In genomic region chr12:44193281-44193680, GRCh38 we compare ENCODE assay signal across 13 cellular contexts.
DNase-seq lines count a peak whose midpoint lies in the region; ATAC-seq, FAIRE-seq and TF ChIP-seq lines count a peak whose summit lies in the region.
"Had no signal": no experiment of that assay in that cellular context is flagged by ENCODE, and none has a peak within 500 bp of the region (broad histone marks: within the 10 kb centered on the region; RNA-seq: fewer than 3 reads in every experiment).

No MANE protein-coding gene starts in this region.

- 95 to 99% (median 97%) methylated on average over 1 of the region's 1 CpG for WGBS in heart left ventricle, 4 donors
- WGBS in esophagus muscularis mucosa = 97% methylated on average over 1 of the region's 1 CpG

- no peak overlapping the region for H3K4me3 ChIP-seq in HAP-1
- no peak overlapping the region for H3K4me3 ChIP-seq in heart left ventricle
- no peak overlapping the region for H3K4me3 ChIP-seq in esophagus muscularis mucosa
- H3K4me3 ChIP-seq: BLaER1, PC-9 had no signal

- peak; percentile 86 for FAIRE-seq in GM12892 (lab: Jason Lieb, UNC)

- in situ Hi-C loops in HAP-1 (cut with MboI; ENCODE audit: low sequenced_read_pairs) = no loop called here

- peak; percentile 92 for ATAC-seq in GM19397 (IDR thresholded peaks at IDR 0.05; ENCODE audit: unreplicated experiment)
- ATAC-seq in HG02885 (IDR thresholded peaks at IDR 0.05; ENCODE audit: poor library complexity, unreplicated experiment) = peak; percentile 99
- no peak for ATAC-seq in heart left ventricle

- H3K9me3 ChIP-seq in HAP-1 (no peaks in the 10 kb centered on the region), heart left ventricle (no peaks in the 10 kb centered on the region), esophagus muscularis mucosa (no peaks in the 10 kb centered on the region)
- H3K9me3 ChIP-seq: BLaER1 had no signal

- no peak for TF ChIP-seq CTCF in heart left ventricle (IDR thresholded peaks at IDR 0.05)
- TF ChIP-seq CTCF in esophagus muscularis mucosa (IDR thresholded peaks at IDR 0.05) = no peak

- intact Hi-C loops in heart left ventricle (cut with DNase I) = no loop called here
- intact Hi-C loops in esophagus muscularis mucosa (cut with DNase I) = no loop called here

- H3K4me1 ChIP-seq in HAP-1 (no peaks in the 10 kb centered on the region), heart left ventricle (no peaks in the 10 kb centered on the region), esophagus muscularis mucosa (no peaks in the 10 kb centered on the region)
- H3K4me1 ChIP-seq: BLaER1 had no signal

- DNase-seq in GM12892 (ENCODE audit: insufficient read length) (no peak), NCI-H187 (lab: John Stamatoyannopoulos, UW) (peak; percentile 45 to 62), HAP-1 (ENCODE audit: low spot score in 2 of 2) (no peak), heart left ventricle (no peak), DMS114 treated with DMSO at 0.1 percent for 48 hours (lab: John Stamatoyannopoulos, UW; ENCODE audit: unreplicated experiment) (no peak), esophagus muscularis mucosa (ENCODE audit: extremely low spot score) (no peak)
- DNase-seq: Karpas-422; PC-9; stimulated activated CD4-positive, alpha-beta T cell treated with anti-CD3 and anti-CD28 coated beads, Interleukin-4, amount 100 ng/mL, for 4 hours; trophoblast cell had no signal

- H3K36me3 ChIP-seq in HAP-1 (replicated peaks) (no peaks in the 10 kb centered on the region), heart left ventricle (no peaks in the 10 kb centered on the region), esophagus muscularis mucosa (no peaks in the 10 kb centered on the region)
- H3K36me3 ChIP-seq: BLaER1 had no signal

- TF ChIP-seq POLR2A in GM12892 (IDR thresholded peaks at IDR 0.05; ENCODE audit: low read depth, low read length) (no peak), heart left ventricle (IDR thresholded peaks at IDR 0.05) (no peak), esophagus muscularis mucosa (IDR thresholded peaks at IDR 0.05; ENCODE audit: low read depth) (no peak)

- no peak overlapping the region for H3K27ac ChIP-seq in heart left ventricle
- H3K27ac ChIP-seq in esophagus muscularis mucosa (replicated peaks in 1 of 4) = no peak overlapping the region
- H3K27ac ChIP-seq: BLaER1, PC-9 had no signal

- no peak for TF ChIP-seq EP300 in esophagus muscularis mucosa (IDR thresholded peaks at IDR 0.05)

- H3K27me3 ChIP-seq in HAP-1 (ENCODE audit: low read depth) (no peaks in the 10 kb centered on the region), heart left ventricle (no peaks in the 10 kb centered on the region), esophagus muscularis mucosa (no peaks in the 10 kb centered on the region)
- H3K27me3 ChIP-seq: BLaER1 had no signal

Comparison
In these comparisons a context has a peak if more than half of its experiments do, and no peak if none do; other contexts are left out.
1. DNase-seq: peak in NCI-H187 (2 of 2); none in GM12892 (single experiment), HAP-1 (0 of 2), heart left ventricle (0 of 5), DMS114 treated with DMSO at 0.1 percent for 48 hours (single experiment) and esophagus muscularis mucosa (single experiment).
2. ATAC-seq: peak in GM19397 (single experiment) and HG02885 (single experiment); none in heart left ventricle (0 of 4).